Comparison of ENCODE assay signal across 22 cellular contexts in the genomic region with DNA sequence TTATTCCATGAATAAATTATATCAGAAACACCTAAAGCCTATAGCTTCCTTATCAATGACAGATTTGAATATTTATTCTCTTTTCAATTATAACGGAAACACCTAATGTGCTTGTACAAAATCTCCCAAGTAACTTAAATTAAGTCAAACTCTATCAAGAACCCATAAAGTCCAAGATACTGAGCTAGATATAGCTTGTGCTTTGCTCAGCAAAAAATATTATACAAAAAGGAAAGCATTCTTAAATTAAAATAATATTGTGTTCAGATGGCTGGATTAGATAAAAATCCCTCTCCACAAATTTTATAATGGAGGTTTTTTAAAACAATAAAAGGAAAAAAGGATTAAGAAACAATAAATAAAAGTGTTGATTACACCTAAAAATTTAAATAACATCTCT. TPM values are rescaled to one million over a fixed set of nuclear protein-coding genes. Genes with fewer than 3 reads are reported as not detected.
DNase-seq lines count a peak whose midpoint lies in the region; ATAC-seq, FAIRE-seq and TF ChIP-seq lines count a peak whose summit lies in the region.
"Had no signal": no experiment of that assay in that cellular context is flagged by ENCODE, and none has a peak within 500 bp of the region (broad histone marks: within the 10 kb centered on the region; RNA-seq: fewer than 3 reads in every experiment).

No MANE protein-coding gene starts in this region.

- H3K4me1 ChIP-seq in HepG2 (ENCODE audit: insufficient read depth, low read length) (no peaks in the 10 kb centered on the region), right lobe of liver (peaks cover 0 to 24% (median 0%) of the 10 kb centered on the region in 4 donors), K562 (replicated peaks in 1 of 2; ENCODE audit: control insufficient read depth in 2 of 2, insufficient read depth in 2 of 2, low read length in 2 of 2) (no peaks in the 10 kb centered on the region), pancreas (peaks cover 0 to 3% (median 0%) of the 10 kb centered on the region in 3 donors)

- no peaks in the 10 kb centered on the region for H3K9me1 ChIP-seq in K562 (ENCODE audit: control insufficient read depth, insufficient read depth, low read length)

- no peak overlapping the region for H3K4me2 ChIP-seq in HepG2 (ENCODE audit: low read depth, low read length)
- H3K4me2 ChIP-seq in K562 (ENCODE audit: insufficient read depth, low read length), result no peak overlapping the region
- H3K4me2 ChIP-seq: BLaER1 had no signal

- no TSS peak for BruUV-seq in HepG2 (replicated peaks; lab: Mats Ljungman, UMichigan)
- BruUV-seq in K562 (replicated peaks; lab: Mats Ljungman, UMichigan), result no TSS peak

- H3K4me3 ChIP-seq in HepG2 (replicated peaks in 1 of 3; ENCODE audit: insufficient read depth in 1 of 3, low read depth in 2 of 3, low read length in 3 of 3), result no peak overlapping the region
- no peak overlapping the region for H3K4me3 ChIP-seq in right lobe of liver
- no peak overlapping the region for H3K4me3 ChIP-seq in K562
- no peak overlapping the region for H3K4me3 ChIP-seq in pancreas
- H3K4me3 ChIP-seq: BLaER1, GM12878, GM23248 had no signal

- intact Hi-C loops in HepG2 (cut with micrococcal nuclease; ENCODE audit: unreplicated experiment), result no loop called here
- intact Hi-C loops in right lobe of liver (cut with DNase I), result no loop called here
- intact Hi-C loops in K562 (cut with micrococcal nuclease), result no loop called here
- intact Hi-C loops in pancreas (cut with DNase I), result no loop called here

- CTCF ChIA-PET in HepG2 (lab: Yijun Ruan, JAX; ENCODE audit: low intra/inter-chr PET ratio, low total read pairs) (no interaction called here), K562 (lab: Yijun Ruan, JAX; ENCODE audit: low intra/inter-chr PET ratio) (interaction anchor here (0.6 kb wide), 1 partner anchor 66 kb away, joined by 3 read pairs; the partner anchor contains the start of gene SKP2)

- H3K9ac ChIP-seq in HepG2 (ENCODE audit: insufficient read depth, low read depth, low read length), result no peak overlapping the region
- H3K9ac ChIP-seq in K562 (ENCODE audit: insufficient read depth in 1 of 2, low read depth in 2 of 2, low read length in 2 of 2), result no peak overlapping the region
- H3K9ac ChIP-seq: BLaER1, GM23248 had no signal

- H2AFZ ChIP-seq in HepG2 (ENCODE audit: low read length) (no peak overlapping the region), K562 (ENCODE audit: low read depth, low read length) (no peak overlapping the region)
- H2AFZ ChIP-seq: GM23248 had no signal

- no peak for FAIRE-seq in HepG2 (lab: Jason Lieb, UNC)
- FAIRE-seq in K562 (lab: Jason Lieb, UNC), result no peak
- FAIRE-seq in pancreas (lab: Jason Lieb, UNC), result peak; percentile 41
- FAIRE-seq: A204.1, GM12878, GM18507 had no signal

- in situ Hi-C loops in HepG2 (cut with HindIII; ENCODE audit: extremely low pct_ligation_motif_present, low pct_unique_long_range_greater_than_20kb) (no loop called here), K562 (cut with MboI) (no loop called here)

- no peak overlapping the region for H3K27ac ChIP-seq in HepG2 (ENCODE audit: extremely low read length, insufficient read depth, low read length)
- H3K27ac ChIP-seq in right lobe of liver, result no peak overlapping the region
- H3K27ac ChIP-seq in K562 (ENCODE audit: extremely low read depth, low read depth, low read length), result no peak overlapping the region
- H3K27ac ChIP-seq in pancreas, result no peak overlapping the region
- H3K27ac ChIP-seq: 22Rv1, C4-2B, GM23248 had no signal

- H4K20me1 ChIP-seq in HepG2 (ENCODE audit: insufficient read depth, low read length), result no peaks in the 10 kb centered on the region
- no peaks in the 10 kb centered on the region for H4K20me1 ChIP-seq in K562 (replicated peaks; ENCODE audit: control insufficient read depth, insufficient read depth, low read length)
- H4K20me1 ChIP-seq: BLaER1 had no signal

- no peaks in the 10 kb centered on the region for H3K79me2 ChIP-seq in HepG2 (ENCODE audit: insufficient read depth, low read length)
- no peaks in the 10 kb centered on the region for H3K79me2 ChIP-seq in K562 (ENCODE audit: control insufficient read depth, insufficient read depth, low read length)

- H3K9me3 ChIP-seq in HepG2 (ENCODE audit: low read length) (no peaks in the 10 kb centered on the region), right lobe of liver (no peaks in the 10 kb centered on the region), K562 (replicated peaks; ENCODE audit: control insufficient read depth, insufficient read depth, low read depth, low read length) (no peaks in the 10 kb centered on the region), pancreas (no peaks in the 10 kb centered on the region)
- H3K9me3 ChIP-seq: Caco-2 had no signal

- TF ChIP-seq POLR2A in HepG2 (IDR thresholded peaks at IDR 0.05; ENCODE audit: insufficient read depth in 1 of 2, low read depth in 2 of 2, low read length in 2 of 2), result no peak
- no peak for TF ChIP-seq POLR2A in right lobe of liver (IDR thresholded peaks at IDR 0.05)
- no peak for TF ChIP-seq POLR2A in K562 (conservative IDR thresholded peaks at IDR 0.05)
- no peak for TF ChIP-seq POLR2A in GM18505 (IDR thresholded peaks at IDR 0.05; ENCODE audit: borderline replicate concordance, extremely low read depth, insufficient read depth, insufficient read length)

- TF ChIP-seq EP300 in HepG2 (IDR thresholded peaks at IDR 0.05; ENCODE audit: low read depth in 2 of 2, low read length in 2 of 2) (no peak), HepG2 (CRISPR knock-in tag; IDR thresholded peaks at IDR 0.05; ENCODE audit: borderline replicate concordance) (no peak), K562 (IDR thresholded peaks at IDR 0.05; ENCODE audit: low read length) (no peak)

- peaks cover 6 to 66% of the 10 kb centered on the region in 2 experiments for H3K36me3 ChIP-seq in HepG2 (replicated peaks in 1 of 2; ENCODE audit: control insufficient read depth in 1 of 2, insufficient read depth in 2 of 2, low read length in 2 of 2)
- H3K36me3 ChIP-seq in right lobe of liver, result peaks cover 6 to 47% (median 27%) of the 10 kb centered on the region in 4 donors
- H3K36me3 ChIP-seq in K562 (ENCODE audit: control insufficient read depth, insufficient read depth, low read length), result peaks cover 65% of the 10 kb centered on the region; the same call in 1 of the 3 replicates
- H3K36me3 ChIP-seq in pancreas, result peaks cover 0 to 50% (median 0%) of the 10 kb centered on the region in 3 donors

- TF ChIP-seq CTCF in HepG2 (CRISPR knock-in tag; IDR thresholded peaks at IDR 0.05), result no peak
- TF ChIP-seq CTCF in right lobe of liver (IDR thresholded peaks at IDR 0.05), result no peak
- TF ChIP-seq CTCF in K562 (IDR thresholded peaks at IDR 0.05 in 2 of 3, conservative IDR thresholded peaks at IDR 0.05 in 1 of 3; ENCODE audit: insufficient read depth in 2 of 3, low read depth in 1 of 3, low read length in 3 of 3), result no peak
- no peak for TF ChIP-seq CTCF in pancreas (IDR thresholded peaks at IDR 0.05)

- no peak for TF ChIP-seq RAD21 in HepG2 (CRISPR knock-in tag; IDR thresholded peaks at IDR 0.05)
- TF ChIP-seq RAD21 in K562 (CRISPR knock-in tag; conservative IDR thresholded peaks at IDR 0.05 in 1 of 2, IDR thresholded peaks at IDR 0.05 in 1 of 2), result no peak

- ATAC-seq in HepG2, result no peak
- ATAC-seq in right lobe of liver, result no peak
- ATAC-seq in K562, result no peak
- no peak for ATAC-seq in pancreas
- ATAC-seq in GM18505 (IDR thresholded peaks at IDR 0.05; ENCODE audit: unreplicated experiment), result no peak
- ATAC-seq in GM19023 (IDR thresholded peaks at IDR 0.05; ENCODE audit: unreplicated experiment), result no peak
- ATAC-seq: CD8-positive, alpha-beta T cell; GM12878; HCT116 had no signal

- POLR2A ChIA-PET in HepG2 (lab: Yijun Ruan, JAX) (interaction anchor here (1.3 to 1.6 kb wide), 2 partner anchors 24 kb away, joined by 4 read pairs; partner anchors contain the start of gene NADK2), K562 (lab: Yijun Ruan, JAX) (interaction anchor here (0.9 to 2.8 kb wide), 4 partner anchors 15 to 28 kb away, joined by 3 to 13 read pairs (median 4); partner anchors contain the start of gene NADK2)

- 97% methylated on average over 1 of the region's 1 CpG for WGBS in HepG2 (ENCODE audit: low lambda C conversion rate)
- WGBS in right lobe of liver (ENCODE audit: insufficient coverage, low coverage, low lambda C conversion rate, missing lambda C conversion rate), result 94% methylated on average over 1 of the region's 1 CpG
- WGBS in K562 (ENCODE audit: insufficient coverage, low coverage, missing lambda C conversion rate), result 88% methylated on average over 1 of the region's 1 CpG
- WGBS in pancreas, 2 donors, result 77 to 79% methylated on average over 1 of the region's 1 CpG

- DNase-seq in HepG2 (ENCODE audit: low spot score) (no peak), right lobe of liver (no peak), K562 (ENCODE audit: extremely low read depth in 1 of 4, low spot score in 3 of 4) (no peak), pancreas (no peak), inferior parietal cortex (ENCODE audit: extremely low spot score) (no peak)
- DNase-seq: Caco-2; CD4-positive, CD25-positive, alpha-beta regulatory T cell; CD8-positive, alpha-beta T cell; DMS153; DND-41; GDM1; GM23248; H9 had no signal

- H3K27me3 ChIP-seq in HepG2 (ENCODE audit: control insufficient read depth in 1 of 2, insufficient read depth in 2 of 2, low read length in 2 of 2), result no peaks in the 10 kb centered on the region
- H3K27me3 ChIP-seq in right lobe of liver, result no peaks in the 10 kb centered on the region
- no peaks in the 10 kb centered on the region for H3K27me3 ChIP-seq in K562 (ENCODE audit: control insufficient read depth in 2 of 2, insufficient read depth in 2 of 2, low read length in 2 of 2)
- no peaks in the 10 kb centered on the region for H3K27me3 ChIP-seq in pancreas
- H3K27me3 ChIP-seq: BLaER1 had no signal

RNA-seq across cellular contexts. Expression of gene NADK2, which starts 23.7 kb away (rescaled TPM):
- total RNA-seq in HepG2 (2016; rRNA removed; fragmentation: Illumina TruSeq; extraction: Trizol) (71.4 and 94.9 TPM in 2 replicates), right lobe of liver (100 to 1,000 TPM; 102 to 253 (median 142) TPM), K562 (2014; rRNA removed) (24.0 and 27.6 TPM in 2 replicates), K562 (2014; rRNA removed; fragmentation: Illumina TruSeq; extraction: Trizol) (41.0 and 48.1 TPM in 2 replicates), K562 (2015; rRNA removed; fragmentation: Illumina TruSeq; extraction: Trizol) (33.0 and 36.0 TPM in 2 replicates), K562 (2021) (31.8 and 34.6 TPM in 2 replicates), pancreas (10 to 100 TPM; 25.1 to 34.1 (median 30.5) TPM)
- 16.2 and 22.5 TPM in 2 replicates for total RNA-seq in HepG2 (2016; cell fraction: cytosol; rRNA removed; fragmentation: Illumina TruSeq; extraction: Trizol; ENCODE audit: low read depth)
- 66.3 and 99.8 TPM in 2 replicates for total RNA-seq in HepG2 (2016; cell fraction: insoluble cytoplasmic fraction; rRNA removed; fragmentation: Illumina TruSeq; extraction: Trizol)
- total RNA-seq in HepG2 (2016; cell fraction: membrane; rRNA removed; fragmentation: Illumina TruSeq; extraction: Trizol), result 39.1 and 45.5 TPM in 2 replicates
- total RNA-seq in HepG2 (2016; cell fraction: nucleus; rRNA removed; fragmentation: Illumina TruSeq; extraction: Trizol), result 36.8 and 39.2 TPM in 2 replicates
- polyA plus RNA-seq in HepG2 (2011; rRNA removed) (13.9 and 14.6 TPM in 2 replicates), K562 (2011; rRNA removed) (24.7 and 30.3 TPM in 2 replicates), K562 (2014; fragmentation: Illumina TruSeq; extraction: Trizol) (21.0 and 21.9 TPM in 2 replicates), K562 (2014; fragmentation: Nextera tagmentation; extraction: Ambion mirVana) (10 to 100 TPM; 10.6 to 11.0 TPM), K562 (2014; rRNA removed) (20.6 and 21.8 TPM in 2 replicates), pancreas (10 to 100 TPM in 1 of 2 donors, 1 to 10 TPM in 1; 8.6 to 12.0 TPM)
- polyA plus RNA-seq in HepG2 (2011; cell fraction: cytosol; rRNA removed), result 6.9 and 10.4 TPM in 2 replicates
- polyA plus RNA-seq in HepG2 (2011; cell fraction: nucleus; rRNA removed), result 5.7 and 12.0 TPM in 2 replicates
- 28.2 and 41.4 TPM in 2 replicates for polyA plus RNA-seq in HepG2 (2012)
- 11.5 and 11.7 TPM in 2 replicates for polyA plus RNA-seq in HepG2 (2016; cell fraction: cytosol; fragmentation: Illumina TruSeq; extraction: Trizol; ENCODE audit: low read depth)
- 63.7 and 67.5 TPM in 2 replicates for polyA plus RNA-seq in HepG2 (2016; cell fraction: insoluble cytoplasmic fraction; fragmentation: Illumina TruSeq; extraction: Trizol; ENCODE audit: low read depth)
- 21.2 and 22.8 TPM in 2 replicates for polyA plus RNA-seq in HepG2 (2016; cell fraction: membrane; fragmentation: Illumina TruSeq; extraction: Trizol; ENCODE audit: low read depth)
- 67.8 and 71.3 TPM in 2 replicates for polyA plus RNA-seq in HepG2 (2016; cell fraction: nucleus; fragmentation: Illumina TruSeq; extraction: Trizol; ENCODE audit: insufficient read depth, low read depth)
- 15.0 and 26.4 TPM in 2 replicates for polyA minus RNA-seq in HepG2 (2011; rRNA and poly(A)+ RNA removed; ENCODE audit: low replicate concordance)
- polyA minus RNA-seq in HepG2 (2011; cell fraction: cytosol; rRNA and poly(A)+ RNA removed), result 20.1 and 29.7 TPM in 2 replicates
- polyA minus RNA-seq in HepG2 (2011; cell fraction: nucleus; rRNA and poly(A)+ RNA removed), result 14.9 and 16.9 TPM in 2 replicates
- total RNA-seq in K562 (2011; cell fraction: chromatin; rRNA removed; ENCODE audit: low replicate concordance), result 10.2 and 22.5 TPM in 2 replicates
- total RNA-seq in K562 (2011; cell fraction: nucleolus; rRNA removed), result 2.8 and 3.6 TPM in 2 replicates
- total RNA-seq in K562 (2011; cell fraction: nucleoplasm; rRNA removed), result 7.4 and 10.6 TPM in 2 replicates
- polyA plus RNA-seq in K562 (2011; cell fraction: cytosol; rRNA removed), result 7.3 and 11.9 TPM in 2 replicates
- 10.3 and 12.2 TPM in 2 replicates for polyA plus RNA-seq in K562 (2011; cell fraction: nucleus; rRNA removed)
- polyA plus RNA-seq in K562 (2012), result 21.0 and 23.2 TPM in 2 replicates
- 63.5 and 63.6 TPM in 2 replicates for polyA minus RNA-seq in K562 (2011; rRNA and poly(A)+ RNA removed)
- 20.7 and 21.1 TPM in 2 replicates for polyA minus RNA-seq in K562 (2011; cell fraction: cytosol; rRNA and poly(A)+ RNA removed)
- polyA minus RNA-seq in K562 (2011; cell fraction: nucleus; rRNA and poly(A)+ RNA removed), result 7.0 and 13.9 TPM in 2 replicates

Comparison
In these comparisons a context has a peak if more than half of its experiments do, and no peak if none do; other contexts are left out.
1. Of the 241 proteins assayed by ChIP-seq in both HepG2 and K562: peak only in HepG2: MAFF and MAFK; only in K562: none; in both: none; in neither: 239.